In the genomic region with DNA sequence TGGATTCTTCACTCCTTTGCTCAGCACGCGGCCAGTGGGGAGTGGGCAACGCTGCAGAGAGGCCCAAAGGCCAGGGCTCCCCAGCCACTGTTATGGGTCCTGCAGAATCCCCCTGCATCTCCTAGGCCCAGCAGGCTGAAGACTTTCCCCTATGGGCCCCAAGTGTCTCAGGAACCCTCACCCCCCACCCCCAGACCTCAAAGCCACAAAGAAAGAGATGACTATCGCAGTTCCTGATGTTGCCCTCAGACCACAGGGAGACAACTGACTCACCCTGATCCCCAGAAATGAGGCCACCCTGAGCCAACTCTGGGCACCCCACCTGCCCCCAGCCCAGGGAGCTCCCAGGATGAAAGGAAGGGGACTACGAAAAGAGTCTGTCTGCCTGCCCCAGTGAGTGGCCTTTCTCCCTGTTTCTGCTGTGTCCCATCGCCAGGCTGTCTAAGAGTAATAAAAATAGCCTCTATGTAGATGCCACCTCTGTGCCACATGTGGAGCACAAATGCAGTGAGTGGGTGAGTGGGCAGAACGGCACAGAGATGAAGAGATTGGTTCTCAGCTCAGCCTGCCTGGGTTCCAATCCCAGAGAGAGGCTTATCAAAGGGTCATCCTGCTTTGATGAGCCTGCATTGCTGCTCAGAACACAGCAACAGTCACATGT, we compare ENCODE assay signal across 9 cellular contexts.
DNase-seq lines count a peak whose midpoint lies in the region; FAIRE-seq and TF ChIP-seq lines count a peak whose summit lies in the region.
"Had no signal": no experiment of that assay in that cellular context is flagged by ENCODE, and none has a peak within 500 bp of the region (broad histone marks: within the 10 kb centered on the region; RNA-seq: fewer than 3 reads in every experiment).

No MANE protein-coding gene starts in this region.

- H3K36me3 ChIP-seq in stomach: no peaks in the 10 kb centered on the region

- no peak overlapping the region for H3K4me3 ChIP-seq in stomach

- TF ChIP-seq POLR2A in H54 (IDR thresholded peaks at IDR 0.05; ENCODE audit: low read depth, low read length): no peak
- TF ChIP-seq POLR2A in stomach (IDR thresholded peaks at IDR 0.05): no peak

- H3K9me3 Mint-ChIP-seq in activated T-helper 2 cell treated with anti-CD3 and anti-CD28 coated beads, Interferon-gamma antibody, Interleukin-2, Interleukin-4, amounts not matched to agents 10 μg/mL and 5 μg/mL and 100 μg/mL, durations not matched to agents 14 hours and 24 hours and 36 hours: no peaks in the 10 kb centered on the region

- TF ChIP-seq CTCF in D721Med (IDR thresholded peaks at IDR 0.05; ENCODE audit: insufficient read depth, missing control alignments): no peak
- TF ChIP-seq CTCF in stomach (IDR thresholded peaks at IDR 0.05): no peak

- H3K4me1 Mint-ChIP-seq in activated T-helper 2 cell treated with anti-CD3 and anti-CD28 coated beads, Interferon-gamma antibody, Interleukin-2, Interleukin-4, amounts not matched to agents 10 μg/mL and 5 μg/mL and 100 μg/mL, durations not matched to agents 14 hours and 24 hours and 36 hours (ENCODE audit: low read depth): peaks cover 40% of the 10 kb centered on the region

- H3K27ac Mint-ChIP-seq in activated T-helper 2 cell treated with anti-CD3 and anti-CD28 coated beads, Interferon-gamma antibody, Interleukin-2, Interleukin-4, amounts not matched to agents 10 μg/mL and 5 μg/mL and 100 μg/mL, durations not matched to agents 14 hours and 24 hours and 36 hours: peak overlapping the region; percentile 44

- no peak for TF ChIP-seq EP300 in stomach (IDR thresholded peaks at IDR 0.05)

- peaks cover 55% of the 10 kb centered on the region for H3K27me3 Mint-ChIP-seq in activated T-helper 2 cell treated with anti-CD3 and anti-CD28 coated beads, Interferon-gamma antibody, Interleukin-2, Interleukin-4, amounts not matched to agents 10 μg/mL and 5 μg/mL and 100 μg/mL, durations not matched to agents 14 hours and 24 hours and 36 hours (ENCODE audit: low read depth)

- H3K27ac ChIP-seq in stomach: no peak overlapping the region
- H3K27ac ChIP-seq: parathyroid adenoma had no signal

- intact Hi-C loops in activated T-helper 2 cell treated with anti-CD3 and anti-CD28 coated beads, Interferon-gamma antibody, Interleukin-2, Interleukin-4, amounts not matched to agents 10 μg/mL and 5 μg/mL and 100 μg/mL, durations not matched to agents 14 hours and 24 hours and 36 hours (cut with micrococcal nuclease): loop anchor here (1.0 kb wide), 3 partner anchors 8 to 24 kb away; no protein-coding TSS in a partner anchor
- intact Hi-C loops in stomach (cut with DNase I; ENCODE audit: low total_unique reads): no loop called here

- peaks cover 5 to 50% (median 11%) of the 10 kb centered on the region in 4 donors for H3K4me1 ChIP-seq in stomach
- H3K4me1 ChIP-seq: parathyroid adenoma had no signal

- no peaks in the 10 kb centered on the region for H3K9me3 ChIP-seq in stomach

- H3K27me3 ChIP-seq in stomach: no peaks in the 10 kb centered on the region

- H3K36me3 Mint-ChIP-seq in activated T-helper 2 cell treated with anti-CD3 and anti-CD28 coated beads, Interferon-gamma antibody, Interleukin-2, Interleukin-4, amounts not matched to agents 10 μg/mL and 5 μg/mL and 100 μg/mL, durations not matched to agents 14 hours and 24 hours and 36 hours (ENCODE audit: low read depth): no peaks in the 10 kb centered on the region

- 68 to 89% (median 85%) methylated on average over 7 of the region's 7 CpGs for WGBS in stomach, 5 donors

- H3K4me3 Mint-ChIP-seq in activated T-helper 2 cell treated with anti-CD3 and anti-CD28 coated beads, Interferon-gamma antibody, Interleukin-2, Interleukin-4, amounts not matched to agents 10 μg/mL and 5 μg/mL and 100 μg/mL, durations not matched to agents 14 hours and 24 hours and 36 hours (ENCODE audit: low read depth): peak overlapping the region; percentile 34

- FAIRE-seq in GM19239 (lab: Jason Lieb, UNC) (peak; percentile 35), H54 (lab: Jason Lieb, UNC) (no peak), D721Med (lab: Jason Lieb, UNC) (no peak)

- DNase-seq in GM19239 (ENCODE audit: insufficient read length, low spot score): no peak
- DNase-seq in RPMI8226: peak; percentile 84
- DNase-seq in activated T-helper 2 cell treated with anti-CD3 and anti-CD28 coated beads, Interferon-gamma antibody, Interleukin-2, Interleukin-4, amounts not matched to agents 10 μg/mL and 5 μg/mL and 100 μg/mL, durations not matched to agents 14 hours and 24 hours and 36 hours (ENCODE audit: low spot score): peak; percentile 63
- DNase-seq in stimulated activated CD8-positive, alpha-beta memory T cell treated with anti-CD3 and anti-CD28 coated beads, Interleukin-12 subunit alpha, Interleukin-12 subunit beta, amount 100 ng/mL, for 24 hours (ENCODE audit: extremely low read depth): peak; percentile 39
- DNase-seq in H54 (ENCODE audit: insufficient read length, low spot score): no peak
- no peak for DNase-seq in D721Med (ENCODE audit: insufficient read length, low spot score)
- no peak for DNase-seq in NCI-H2107 (lab: John Stamatoyannopoulos, UW)
- DNase-seq in stomach: no peak

Comparison
In these comparisons a context has a peak if more than half of its experiments do, and no peak if none do; other contexts are left out.
1. DNase-seq: peak in RPMI8226 (single experiment), activated T-helper 2 cell treated with anti-CD3 and anti-CD28 coated beads, Interferon-gamma antibody, Interleukin-2, Interleukin-4, amounts not matched to agents 10 μg/mL and 5 μg/mL and 100 μg/mL, durations not matched to agents 14 hours and 24 hours and 36 hours (single experiment) and stimulated activated CD8-positive, alpha-beta memory T cell treated with anti-CD3 and anti-CD28 coated beads, Interleukin-12 subunit alpha, Interleukin-12 subunit beta, amount 100 ng/mL, for 24 hours (single experiment); none in GM19239 (single experiment), H54 (single experiment), D721Med (single experiment), NCI-H2107 (single experiment) and stomach (single experiment).